ENCODE assay signal across 9 cellular contexts in the genomic region with DNA sequence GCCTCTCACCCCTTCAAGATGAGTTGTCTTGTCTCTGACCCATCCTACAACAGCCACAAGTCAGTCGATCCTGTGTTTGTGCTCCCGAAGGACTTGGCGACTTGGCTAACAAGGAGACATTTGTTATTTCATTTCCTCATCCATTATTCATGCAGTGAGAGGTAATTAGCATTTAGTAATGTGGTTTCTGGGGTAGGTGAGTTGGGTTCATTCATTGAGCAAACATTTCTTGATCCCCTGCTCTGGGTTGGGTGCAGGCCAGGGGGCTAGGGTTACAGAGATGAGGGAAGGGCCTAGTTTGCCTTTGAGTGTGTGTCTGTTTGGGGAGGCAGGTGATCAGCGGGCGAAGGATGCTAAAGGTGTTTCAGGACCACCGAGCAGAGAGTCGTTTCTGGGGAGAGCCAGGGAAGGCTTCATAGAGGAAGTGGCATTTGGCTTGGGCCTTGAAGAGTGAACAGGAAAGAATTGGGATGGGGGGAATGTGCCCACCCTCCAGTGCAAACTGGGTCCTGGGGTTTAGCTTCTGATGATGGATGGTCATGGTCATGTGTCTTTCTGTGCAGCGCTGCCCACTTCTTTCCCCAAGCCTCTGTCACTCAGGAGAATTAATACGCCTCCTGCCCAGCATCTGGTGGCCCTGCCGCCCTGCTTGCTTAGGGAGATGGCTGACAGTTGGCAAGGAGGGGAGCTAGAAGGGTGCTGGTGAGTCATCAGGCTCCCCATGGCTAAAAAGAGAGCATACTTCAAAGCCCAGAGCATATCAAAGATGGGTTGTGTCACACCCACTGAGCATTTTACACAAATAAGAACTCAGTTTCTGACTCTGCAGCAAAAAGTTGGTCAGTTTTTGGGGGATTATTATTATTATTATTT. TPM values are rescaled to one million over a fixed set of nuclear protein-coding genes. Genes with fewer than 3 reads are reported as not detected.
DNase-seq lines count a peak whose midpoint lies in the region; ATAC-seq lines count a peak whose summit lies in the region.
"Had no signal": no experiment of that assay in that cellular context is flagged by ENCODE, and none has a peak within 500 bp of the region (broad histone marks: within the 10 kb centered on the region; RNA-seq: fewer than 3 reads in every experiment).

No MANE protein-coding gene starts in this region.

- H3K27ac ChIP-seq in SK-N-MC (peak overlapping the region; percentile 79; the same call in 1 of the 2 replicates), ectodermal cell (ENCODE audit: insufficient read depth, low read depth, low read length, poor library complexity, severe bottlenecking) (peak overlapping the region; percentile 71)
- H3K27ac ChIP-seq: KMS-11 had no signal

- no peaks in the 10 kb centered on the region for H3K9me3 ChIP-seq in SK-N-MC (ENCODE audit: low read depth, low read length)
- H3K9me3 ChIP-seq in ectodermal cell (ENCODE audit: control insufficient read depth, low read length), result peaks cover 9% of the 10 kb centered on the region

- H3K9ac ChIP-seq in SK-N-MC (ENCODE audit: insufficient read length), result no peak overlapping the region
- H3K9ac ChIP-seq: KMS-11 had no signal

- H3K36me3 ChIP-seq in SK-N-MC (ENCODE audit: insufficient read depth, low read length), result peaks cover 14% of the 10 kb centered on the region
- peaks cover 19% of the 10 kb centered on the region for H3K36me3 ChIP-seq in ectodermal cell (ENCODE audit: control insufficient read depth, insufficient read depth, low read length)

- no peaks in the 10 kb centered on the region for H3K27me3 ChIP-seq in ectodermal cell (ENCODE audit: control insufficient read depth, insufficient read depth, low read length, poor library complexity, severe bottlenecking)

- 82 to 84% methylated on average over 9 to 10 of the region's 10 CpGs for WGBS in ectodermal cell, 2 experiments

- no peak for ATAC-seq in GM21619 (IDR thresholded peaks at IDR 0.05; ENCODE audit: unreplicated experiment)
- ATAC-seq in GM21367 (IDR thresholded peaks at IDR 0.05; ENCODE audit: unreplicated experiment), result no peak

- H3K4me1 ChIP-seq in ectodermal cell (ENCODE audit: control insufficient read depth, insufficient read depth, low read length), result peaks cover 26% of the 10 kb centered on the region

- DNase-seq in SIG-M5 treated with dmso at 0.1 percent for 504 hours (lab: John Stamatoyannopoulos, UW; ENCODE audit: unreplicated experiment) (peak; percentile 19), SIG-M5 (lab: John Stamatoyannopoulos, UW) (no peak), SK-N-MC (ENCODE audit: low read depth, low spot score) (no peak), amygdala (lab: John Stamatoyannopoulos, UW) (no peak)
- DNase-seq in stimulated activated CD4-positive, alpha-beta T cell treated with anti-CD3 and anti-CD28 coated beads, Interleukin-2, amount 100 ng/mL, for 4 hours (ENCODE audit: low read depth), result peak; percentile 39

- H3K4me3 ChIP-seq in SK-N-MC, result peak overlapping the region; percentile 40
- H3K4me3 ChIP-seq in ectodermal cell (ENCODE audit: insufficient read depth, low read depth, low read length), result no peak overlapping the region

RNA-seq across cellular contexts. Expression of gene MSI2, which starts 38.5 kb away (rescaled TPM):
- polyA plus RNA-seq in ectodermal cell (2013, experiment 1 of 4), result 111 TPM
- polyA plus RNA-seq in ectodermal cell (2013, experiment 2 of 4), result 131 TPM
- 65.3 TPM for polyA plus RNA-seq in ectodermal cell (2013, experiment 3 of 4)
- polyA plus RNA-seq in ectodermal cell (2013, experiment 4 of 4), result 74.6 TPM

Comparison
In these comparisons a context has a peak if more than half of its experiments do, and no peak if none do; other contexts are left out.
1. DNase-seq: peak in SIG-M5 treated with dmso at 0.1 percent for 504 hours (single experiment) and stimulated activated CD4-positive, alpha-beta T cell treated with anti-CD3 and anti-CD28 coated beads, Interleukin-2, amount 100 ng/mL, for 4 hours (single experiment); none in SIG-M5 (single experiment), SK-N-MC (single experiment) and amygdala (0 of 56).